Comparison of ENCODE assay signal across 9 cellular contexts in the genomic region with DNA sequence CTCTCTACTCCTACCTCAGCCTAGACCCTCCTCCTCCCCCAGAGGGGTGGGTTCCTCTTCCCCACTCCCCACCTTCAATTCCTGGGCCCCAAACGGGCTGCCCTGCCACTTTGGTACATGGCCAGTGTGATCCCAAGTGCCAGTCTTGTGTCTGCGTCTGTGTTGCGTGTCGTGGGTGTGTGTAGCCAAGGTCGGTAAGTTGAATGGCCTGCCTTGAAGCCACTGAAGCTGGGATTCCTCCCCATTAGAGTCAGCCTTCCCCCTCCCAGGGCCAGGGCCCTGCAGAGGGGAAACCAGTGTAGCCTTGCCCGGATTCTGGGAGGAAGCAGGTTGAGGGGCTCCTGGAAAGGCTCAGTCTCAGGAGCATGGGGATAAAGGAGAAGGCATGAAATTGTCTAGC. TPM values are rescaled to one million over a fixed set of nuclear protein-coding genes. Genes with fewer than 3 reads are reported as not detected.
DNase-seq lines count a peak whose midpoint lies in the region; ATAC-seq and TF ChIP-seq lines count a peak whose summit lies in the region.
"Had no signal": no experiment of that assay in that cellular context is flagged by ENCODE, and none has a peak within 500 bp of the region (broad histone marks: within the 10 kb centered on the region; RNA-seq: fewer than 3 reads in every experiment).

No MANE protein-coding gene starts in this region.

- H3K9ac ChIP-seq in neuronal stem cell (ENCODE audit: low read depth, low read length, poor library complexity): peak overlapping the region; percentile 32

- H3K4me3 ChIP-seq in GM23338 (no peak overlapping the region), neuronal stem cell (ENCODE audit: low read length in 2 of 2) (no peak overlapping the region)

- peak overlapping the region; percentile 34 for H4K91ac ChIP-seq in neuronal stem cell (ENCODE audit: low read depth, low read length, poor library complexity)

- no peaks in the 10 kb centered on the region for H3K36me3 ChIP-seq in GM23338 (ENCODE audit: insufficient read depth)
- H3K36me3 ChIP-seq in neuronal stem cell (replicated peaks in 1 of 2; ENCODE audit: control insufficient read depth in 2 of 2, insufficient read depth in 2 of 2, low read length in 2 of 2): no peaks in the 10 kb centered on the region

- H3K9me2 ChIP-seq in GM23338 (ENCODE audit: insufficient read depth): no peaks in the 10 kb centered on the region

- H3K4me1 Mint-ChIP-seq in T-helper 2 cell treated with Interferon-gamma antibody and Interleukin-4, amounts not matched to agents 5 μg/mL and 100 μg/mL, for 36 hours (ENCODE audit: low read depth): peaks cover 29% of the 10 kb centered on the region
- H3K4me1 Mint-ChIP-seq in GM23338: peaks cover 23% of the 10 kb centered on the region
- peaks cover 14% of the 10 kb centered on the region for H3K4me1 Mint-ChIP-seq in brain

- no peak overlapping the region for H3K4me3 Mint-ChIP-seq in T-helper 2 cell treated with Interferon-gamma antibody and Interleukin-4, amounts not matched to agents 5 μg/mL and 100 μg/mL, for 36 hours
- H3K4me3 Mint-ChIP-seq in GM23338 (no peak overlapping the region), brain (peak overlapping the region in 1 of 5 experiments; percentile 12)

- no peak for DNase-seq in T-helper 2 cell treated with Interferon-gamma antibody and Interleukin-4, amounts not matched to agents 5 μg/mL and 100 μg/mL, for 36 hours (ENCODE audit: low spot score)
- DNase-seq in T-helper 2 cell (no peak), GM23338 (ENCODE audit: low spot score) (no peak), neuronal stem cell (ENCODE audit: low spot score) (no peak), GOT3 (lab: John Stamatoyannopoulos, UW) (no peak), omental fat pad (ENCODE audit: low spot score) (no peak), GM03348 (ENCODE audit: low spot score) (no peak)

- peak overlapping the region; percentile 20 for H2AK5ac ChIP-seq in neuronal stem cell (ENCODE audit: low read depth, low read length)

- no peaks in the 10 kb centered on the region for H3K9me3 ChIP-seq in neuronal stem cell (replicated peaks in 1 of 2; ENCODE audit: control insufficient read depth in 2 of 2, insufficient read depth in 1 of 2, low read depth in 1 of 2, low read length in 2 of 2)

- no peak overlapping the region for H4K8ac ChIP-seq in neuronal stem cell (ENCODE audit: low read depth, low read length)

- H3K18ac ChIP-seq in neuronal stem cell (ENCODE audit: low read length): no peak overlapping the region

- no peak overlapping the region for H3K27ac ChIP-seq in GM23338 (ENCODE audit: low read depth)
- H3K27ac ChIP-seq in neuronal stem cell (replicated peaks; ENCODE audit: low read length): no peak overlapping the region

- H3K27me3 Mint-ChIP-seq in T-helper 2 cell treated with Interferon-gamma antibody and Interleukin-4, amounts not matched to agents 5 μg/mL and 100 μg/mL, for 36 hours (ENCODE audit: low read depth): peaks cover 1% of the 10 kb centered on the region
- peaks cover 1% of the 10 kb centered on the region for H3K27me3 Mint-ChIP-seq in GM23338 (ENCODE audit: insufficient read depth, low read depth, poor library complexity)
- H3K27me3 Mint-ChIP-seq in brain: peaks cover 10% of the 10 kb centered on the region
- H3K27me3 Mint-ChIP-seq: stimulated activated naive CD8-positive, alpha-beta T cell treated with anti-CD3 and anti-CD28 coated beads, Interleukin-15, amount 100 ng/mL, for 72 hours had no signal

- H2BK12ac ChIP-seq in neuronal stem cell (ENCODE audit: low read length): peak overlapping the region; percentile 73

- H2BK5ac ChIP-seq in neuronal stem cell (ENCODE audit: low read length): peak overlapping the region; percentile 72

- H3K27ac Mint-ChIP-seq in T-helper 2 cell treated with Interferon-gamma antibody and Interleukin-4, amounts not matched to agents 5 μg/mL and 100 μg/mL, for 36 hours: peak overlapping the region; percentile 73
- H3K27ac Mint-ChIP-seq in GM23338 (no peak overlapping the region), brain (peak overlapping the region in 4 of 5 experiments; percentile 19 to 82 (median 30))

- no peaks in the 10 kb centered on the region for H3K79me2 ChIP-seq in GM23338 (replicated peaks; ENCODE audit: insufficient read depth)

- H2BK120ac ChIP-seq in neuronal stem cell (ENCODE audit: low read depth, low read length): no peak overlapping the region

- H3F3A ChIP-seq in GM23338 (replicated peaks; ENCODE audit: low read depth): no peaks in the 10 kb centered on the region

- no peaks in the 10 kb centered on the region for H3K79me1 ChIP-seq in neuronal stem cell (ENCODE audit: low read depth, low read length)

- H3K4me1 ChIP-seq in GM23338 (ENCODE audit: insufficient read depth) (peaks cover 9% of the 10 kb centered on the region), neuronal stem cell (ENCODE audit: control insufficient read depth in 2 of 2, insufficient read depth in 1 of 2, low read depth in 1 of 2, low read length in 2 of 2) (peaks cover 8 to 11% of the 10 kb centered on the region in 2 donors)

- WGBS in neuronal stem cell (ENCODE audit: extremely low coverage in 2 of 2, insufficient read length in 2 of 2, insufficient replicate concordance in 1 of 2), 2 donors: no CpG with 5 or more reads among the region's 6 CpGs

- H3K27me3 ChIP-seq in GM23338 (ENCODE audit: insufficient read depth) (no peaks in the 10 kb centered on the region), neuronal stem cell (ENCODE audit: control insufficient read depth in 3 of 3, insufficient read depth in 3 of 3, low read depth in 1 of 3, low read length in 3 of 3) (peaks cover 0 to 2% (median 0%) of the 10 kb centered on the region in 3 experiments)

- no peak for ATAC-seq in GM23338
- no peak for ATAC-seq in omental fat pad (ENCODE audit: low FRiP score)

- no peak overlapping the region for H3K23ac ChIP-seq in neuronal stem cell (ENCODE audit: low read depth, low read length, poor library complexity)

- peak overlapping the region; percentile 82 for H3K14ac ChIP-seq in neuronal stem cell (ENCODE audit: low read length)

- no peak for TF ChIP-seq CTCF in GM23338 (conservative IDR thresholded peaks at IDR 0.05; ENCODE audit: low read depth in 2 of 2)
- no peak for TF ChIP-seq CTCF in brain (conservative IDR thresholded peaks at IDR 0.05)
- no peak for TF ChIP-seq CTCF in omental fat pad (IDR thresholded peaks at IDR 0.05)

- H3K4me2 ChIP-seq in GM23338: no peak overlapping the region
- H3K4me2 ChIP-seq in neuronal stem cell (ENCODE audit: insufficient read depth, low read length, poor library complexity, severe bottlenecking): no peak overlapping the region

- H3K36me3 Mint-ChIP-seq in T-helper 2 cell treated with Interferon-gamma antibody and Interleukin-4, amounts not matched to agents 5 μg/mL and 100 μg/mL, for 36 hours (ENCODE audit: low read depth): peaks cover 33% of the 10 kb centered on the region
- no peaks in the 10 kb centered on the region for H3K36me3 Mint-ChIP-seq in GM23338 (ENCODE audit: low read depth)
- H3K36me3 Mint-ChIP-seq in brain: no peaks in the 10 kb centered on the region

- H2BK15ac ChIP-seq in neuronal stem cell (ENCODE audit: low read length): no peak overlapping the region

- no peaks in the 10 kb centered on the region for H3K9me3 Mint-ChIP-seq in T-helper 2 cell treated with Interferon-gamma antibody and Interleukin-4, amounts not matched to agents 5 μg/mL and 100 μg/mL, for 36 hours
- no peaks in the 10 kb centered on the region for H3K9me3 Mint-ChIP-seq in GM23338
- peaks cover 0 to 2% (median 0%) of the 10 kb centered on the region in 5 experiments for H3K9me3 Mint-ChIP-seq in brain
- H3K9me3 Mint-ChIP-seq: stimulated activated naive CD8-positive, alpha-beta T cell treated with anti-CD3 and anti-CD28 coated beads, Interleukin-15, amount 100 ng/mL, for 72 hours had no signal

- no peaks in the 10 kb centered on the region for H4K20me1 ChIP-seq in GM23338 (replicated peaks; ENCODE audit: insufficient read depth)

- H2AFZ ChIP-seq in GM23338 (peak overlapping the region; percentile 76; the same call in 1 of the 2 replicates), neuronal stem cell (ENCODE audit: low read length) (peak overlapping the region; percentile 62)

- H3K4ac ChIP-seq in neuronal stem cell (ENCODE audit: low read length): no peak overlapping the region

TF ChIP-seq in GM23338, 12 proteins besides CTCF, POLR2A, EP300 and RAD21 (continues in another document):
- TF ChIP-seq EZH2phosphoT487 (IDR thresholded peaks at IDR 0.05; ENCODE audit: unreplicated experiment) (no peak), NANOG (IDR thresholded peaks at IDR 0.05; ENCODE audit: borderline replicate concordance) (no peak), ZNF114 (CRISPR knock-in tag; IDR thresholded peaks at IDR 0.05) (no peak), EZH2 (IDR thresholded peaks at IDR 0.05; ENCODE audit: low read depth, unreplicated experiment) (no peak)

RNA-seq across cellular contexts. Expression of a gene that starts 21.6 kb away (rescaled TPM):
- total RNA-seq in GM23338 (2014; rRNA removed; shearing (Covaris generic)): 34.7 and 34.9 TPM in 2 replicates
- polyA plus RNA-seq in GM23338 (2016; fragmentation: Nextera tagmentation; extraction: Ambion mirVana) (7.5 and 10.7 TPM in 2 replicates), brain (ENCODE audit: insufficient read depth, low read depth, low replicate concordance) (16.7 TPM)
- polyA plus RNA-seq in neuronal stem cell (2013, experiment 1 of 2): 4.5 TPM
- polyA plus RNA-seq in neuronal stem cell (2013, experiment 2 of 2): 4.2 TPM
- 100 to 1,000 TPM in 1 of 4 donors, 10 to 100 TPM in 3; 88.1 to 105 (median 97.1) TPM for total RNA-seq in omental fat pad

RNA-seq across cellular contexts. Expression of a gene that starts 41.5 kb away (rescaled TPM):
- total RNA-seq in GM23338 (2014; rRNA removed; shearing (Covaris generic)): 1.8 and 4.1 TPM in 2 replicates
- polyA plus RNA-seq in GM23338 (2016; fragmentation: Nextera tagmentation; extraction: Ambion mirVana) (0.68 and 0.91 TPM in 2 replicates), brain (ENCODE audit: insufficient read depth, low read depth, low replicate concordance) (8.3 TPM)
- polyA plus RNA-seq in neuronal stem cell (2013, experiment 1 of 2): 0.73 TPM
- 0.68 TPM for polyA plus RNA-seq in neuronal stem cell (2013, experiment 2 of 2)
- 100 to 1,000 TPM in 2 of 4 donors, 10 to 100 TPM in 2; 34.0 to 122 (median 84.5) TPM for total RNA-seq in omental fat pad
